Comparison of ENCODE assay signal across 24 cellular contexts in the genomic region with DNA sequence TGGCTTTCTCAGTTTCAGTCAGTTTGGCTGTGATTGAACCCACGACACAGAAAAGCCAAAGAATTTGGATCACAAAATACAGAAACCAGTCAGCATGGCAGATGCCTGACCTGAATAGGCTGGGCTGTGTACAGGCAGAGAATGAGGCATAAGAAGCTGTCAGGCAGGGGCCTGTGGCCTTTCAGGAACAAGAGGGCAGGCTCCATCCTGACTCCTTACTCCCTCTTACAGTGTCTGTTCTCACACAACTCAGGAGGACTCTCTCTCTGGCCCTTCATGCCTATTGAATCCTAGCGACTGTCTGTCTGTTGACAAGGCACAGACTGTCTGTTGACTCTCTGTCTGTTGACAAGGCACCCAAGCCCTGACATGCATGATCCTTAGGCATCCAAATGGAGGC.
DNase-seq lines count a peak whose midpoint lies in the region; ATAC-seq lines count a peak whose summit lies in the region.
"Had no signal": no experiment of that assay in that cellular context is flagged by ENCODE, and none has a peak within 500 bp of the region (broad histone marks: within the 10 kb centered on the region; RNA-seq: fewer than 3 reads in every experiment).

No MANE protein-coding gene starts in this region.

- no peak for ATAC-seq in naive thymus-derived CD8-positive, alpha-beta T cell
- no peak for ATAC-seq in HG02981 (IDR thresholded peaks at IDR 0.05; ENCODE audit: unreplicated experiment)
- ATAC-seq: HCT116, K562 had no signal

- peaks cover 0 to 9% (median 3%) of the 10 kb centered on the region in 5 donors for H3K27me3 Mint-ChIP-seq in naive thymus-derived CD8-positive, alpha-beta T cell

- no peaks in the 10 kb centered on the region for H3K9me3 Mint-ChIP-seq in naive thymus-derived CD8-positive, alpha-beta T cell
- H3K9me3 Mint-ChIP-seq: CD8-positive, alpha-beta memory T cell had no signal

- no peak overlapping the region for H3K4me3 Mint-ChIP-seq in naive thymus-derived CD8-positive, alpha-beta T cell
- H3K4me3 Mint-ChIP-seq: B cell; CD14-positive monocyte; CD8-positive, alpha-beta memory T cell had no signal

- no peak overlapping the region for H3K27ac Mint-ChIP-seq in naive thymus-derived CD8-positive, alpha-beta T cell
- H3K27ac Mint-ChIP-seq: B cell; CD14-positive monocyte; CD8-positive, alpha-beta memory T cell had no signal

- POLR2A ChIA-PET in naive thymus-derived CD8-positive, alpha-beta T cell (lab: Charles Lee), result no interaction called here

- no peaks in the 10 kb centered on the region for H3K4me1 Mint-ChIP-seq in naive thymus-derived CD8-positive, alpha-beta T cell
- H3K4me1 Mint-ChIP-seq: B cell; CD14-positive monocyte; CD8-positive, alpha-beta memory T cell had no signal

- peaks cover 0 to 2% (median 0%) of the 10 kb centered on the region in 3 donors for H3K36me3 Mint-ChIP-seq in naive thymus-derived CD8-positive, alpha-beta T cell
- H3K36me3 Mint-ChIP-seq: CD14-positive monocyte; CD8-positive, alpha-beta memory T cell had no signal

- DNase-seq in DMS53 (lab: John Stamatoyannopoulos, UW) (peak; percentile 13), DMS53 treated with DMSO at 0.1 percent for 48 hours (lab: John Stamatoyannopoulos, UW; ENCODE audit: unreplicated experiment) (no peak), NCI-H526 (lab: John Stamatoyannopoulos, UW) (peak; percentile 70 to 74), islet precursor cell (peak; percentile 72), cerebellar nuclear complex (lab: John Stamatoyannopoulos, UW) (no peak)
- DNase-seq in naive thymus-derived CD8-positive, alpha-beta T cell, result no peak
- DNase-seq: CD8-positive, alpha-beta memory T cell; DMS 273 treated with DMSO at 0.1 percent for 48 hours; GOT3; Kasumi-1; NCI-H1092 treated with DMSO at 0.1 percent for 48 hours; NCI-H1436; NCI-H187; NCI-H2081 treated with DMSO at 0.1 percent for 48 hours; NCI-H2171 treated with DMSO at 0.1 percent for 48 hours; NCI-H345; NCI-H510A treated with DMSO at 0.1 percent for 48 hours; NCI-H774; SHP77 had no signal

Comparison
In these comparisons a context has a peak if more than half of its experiments do, and no peak if none do; other contexts are left out.
1. DNase-seq: peak in DMS53 (single experiment), NCI-H526 (2 of 2) and islet precursor cell (single experiment); none in DMS53 treated with DMSO at 0.1 percent for 48 hours (single experiment), naive thymus-derived CD8-positive, alpha-beta T cell (0 of 10) and cerebellar nuclear complex (0 of 2).